In the genomic region with DNA sequence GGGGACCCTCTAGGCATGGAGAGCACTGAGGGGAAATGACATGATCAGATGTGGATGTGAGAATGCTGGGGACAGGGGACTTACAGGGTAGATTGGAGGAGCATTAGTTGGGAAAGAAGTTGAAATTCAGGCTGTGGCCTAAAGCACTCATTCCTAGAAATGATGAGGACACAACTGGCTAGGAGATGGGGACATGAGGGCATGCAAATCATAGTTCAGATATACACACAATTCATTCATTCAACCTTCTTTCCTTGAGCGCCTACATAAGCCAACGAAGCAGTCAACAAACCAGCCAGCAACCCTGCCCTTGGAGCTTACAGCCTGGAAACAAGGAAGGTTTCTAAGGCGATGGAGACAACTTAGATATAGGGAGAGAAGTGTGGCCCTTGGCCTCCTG, we compare ENCODE assay signal across 22 cellular contexts. TPM values are rescaled to one million over a fixed set of nuclear protein-coding genes. Genes with fewer than 3 reads are reported as not detected.
"Had no signal": no experiment of that assay in that cellular context is flagged by ENCODE, and none has a peak within 500 bp of the region (broad histone marks: within the 10 kb centered on the region; RNA-seq: fewer than 3 reads in every experiment).

No MANE protein-coding gene starts in this region.

- ATAC-seq: gastroesophageal sphincter; left lobe of liver; naive thymus-derived CD4-positive, alpha-beta T cell; pancreas; right lobe of liver had no signal

- H3K36me3 ChIP-seq: colonic mucosa, esophagus squamous epithelium, pancreas, right lobe of liver, thoracic aorta, transverse colon had no signal

- H3K27ac ChIP-seq: colonic mucosa, esophagus squamous epithelium, gastroesophageal sphincter, pancreas, right lobe of liver, stomach, thoracic aorta, transverse colon had no signal

- H3K9me3 ChIP-seq: colonic mucosa, esophagus squamous epithelium, gastroesophageal sphincter, pancreas, right lobe of liver, stomach, thoracic aorta, transverse colon had no signal

- H3K27me3 ChIP-seq: colonic mucosa, pancreas, right lobe of liver had no signal

- H3K9me3 Mint-ChIP-seq: naive thymus-derived CD4-positive, alpha-beta T cell; neural crest cell had no signal

- H3K4me3 ChIP-seq: colonic mucosa, esophagus squamous epithelium, gastroesophageal sphincter, pancreas, right lobe of liver, stomach, thoracic aorta, transverse colon had no signal

- H3K27ac Mint-ChIP-seq: naive thymus-derived CD4-positive, alpha-beta T cell; progenitor cell of endocrine pancreas had no signal

- H3K4me1 ChIP-seq: colonic mucosa, gastroesophageal sphincter, pancreas, right lobe of liver had no signal

- DNase-seq: colonic mucosa; dermis blood vessel endothelial cell; esophagus squamous epithelium; foreskin fibroblast; glutamatergic neuron; islet precursor cell; mammary epithelial cell; naive thymus-derived CD4-positive, alpha-beta T cell; nucleus accumbens; pancreas; right lobe of liver; stimulated activated CD4-positive, alpha-beta T cell treated with anti-CD3 and anti-CD28 coated beads, Interleukin-4, amount 100 ng/mL, for 1 hour; stimulated activated CD8-positive, alpha-beta memory T cell treated with anti-CD3 and anti-CD28 coated beads, Interleukin-4, amount 100 ng/mL, for 48 hours; stimulated activated naive CD4-positive, alpha-beta T cell; stomach; substantia nigra; transverse colon had no signal

- H3K4me3 Mint-ChIP-seq: naive thymus-derived CD4-positive, alpha-beta T cell; neural crest cell had no signal

RNA-seq across cellular contexts. Expression of a gene that starts 14.2 kb away (rescaled TPM):
- total RNA-seq: mammary epithelial cell, neural crest cell, progenitor cell of endocrine pancreas had no signal
